ENCODE assay signal across 10 cellular contexts in the genomic region with DNA sequence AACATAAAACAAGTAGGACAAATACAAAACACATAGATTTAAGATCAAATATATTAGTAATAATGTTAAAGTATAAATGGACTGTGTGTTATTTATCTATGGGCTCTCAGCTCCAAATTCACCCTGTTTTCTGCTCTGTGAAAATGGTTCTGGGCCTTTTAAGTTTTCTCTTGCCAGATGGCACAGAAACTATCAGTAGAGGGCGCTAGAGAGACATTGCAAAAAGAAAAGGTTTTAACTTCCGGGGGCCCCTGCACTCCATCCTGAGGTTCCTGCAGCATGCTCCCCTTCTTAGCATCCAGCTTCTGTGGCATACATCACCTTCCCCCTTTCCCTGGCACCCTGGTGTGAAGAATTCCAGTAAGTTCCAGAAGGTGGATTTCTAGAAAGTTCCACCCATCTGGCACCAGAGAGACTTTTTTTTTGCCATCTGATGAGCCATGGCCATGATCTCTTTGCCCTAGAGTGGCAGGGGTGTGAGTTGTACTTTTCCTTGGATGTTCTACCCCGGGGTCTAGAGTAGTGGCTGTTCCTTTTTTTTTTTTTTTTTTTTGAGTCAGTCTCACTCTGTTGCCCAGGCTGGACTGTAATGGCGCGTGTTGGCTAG. TPM values are rescaled to one million over a fixed set of nuclear protein-coding genes. Genes with fewer than 3 reads are reported as not detected.
DNase-seq lines count a peak whose midpoint lies in the region; ATAC-seq and TF ChIP-seq lines count a peak whose summit lies in the region.
"Had no signal": no experiment of that assay in that cellular context is flagged by ENCODE, and none has a peak within 500 bp of the region (broad histone marks: within the 10 kb centered on the region; RNA-seq: fewer than 3 reads in every experiment).

No MANE protein-coding gene starts in this region.

- DNase-seq in DMS53 treated with DMSO at 0.1 percent for 48 hours (lab: John Stamatoyannopoulos, UW; ENCODE audit: unreplicated experiment), result peak; percentile 65
- DNase-seq in HFFc6, result no peak
- DNase-seq in UCSD-AML1 (lab: John Stamatoyannopoulos, UW; ENCODE audit: unreplicated experiment), result peak; percentile 16
- peak; percentile 32 for DNase-seq in kidney tubule cell (ENCODE audit: low spot score)
- DNase-seq in activated T-cell treated with anti-CD3 and anti-CD28 coated beads, Interleukin-2, amount 50 U/mL, for 4 hours, result no peak
- DNase-seq in effector CD8-positive, alpha-beta T cell (lab: John Stamatoyannopoulos, UW), result no peak
- DNase-seq in middle frontal gyrus (ENCODE audit: extremely low spot score, low spot score), result no peak
- DNase-seq: NCI-H1930 had no signal

- no peak overlapping the region for H3K27ac Mint-ChIP-seq in HFFc6
- H3K27ac Mint-ChIP-seq: immature natural killer cell had no signal

- H3K27me3 Mint-ChIP-seq in HFFc6 (ENCODE audit: insufficient read depth), result no peaks in the 10 kb centered on the region
- no peaks in the 10 kb centered on the region for H3K27me3 Mint-ChIP-seq in activated T-cell treated with anti-CD3 and anti-CD28 coated beads, Interleukin-2, amount 50 U/mL, for 4 hours (ENCODE audit: low read depth)

- ATAC-seq in activated T-cell treated with anti-CD3 and anti-CD28 coated beads, Interleukin-2, amount 50 U/mL, for 4 hours, result no peak
- ATAC-seq in HG03175 (IDR thresholded peaks at IDR 0.05; ENCODE audit: unreplicated experiment), result no peak

- H3K36me3 Mint-ChIP-seq in HFFc6 (ENCODE audit: low read depth), result no peaks in the 10 kb centered on the region
- no peaks in the 10 kb centered on the region for H3K36me3 Mint-ChIP-seq in activated T-cell treated with anti-CD3 and anti-CD28 coated beads, Interleukin-2, amount 50 U/mL, for 4 hours (ENCODE audit: insufficient read depth)
- H3K36me3 Mint-ChIP-seq: immature natural killer cell had no signal

- TF ChIP-seq CTCF in HFFc6 (IDR thresholded peaks at IDR 0.05), result peak; percentile 73

- no peaks in the 10 kb centered on the region for H3K4me1 Mint-ChIP-seq in HFFc6 (ENCODE audit: low read depth)
- H3K4me1 Mint-ChIP-seq in activated T-cell treated with anti-CD3 and anti-CD28 coated beads, Interleukin-2, amount 50 U/mL, for 4 hours (ENCODE audit: low read depth), result peaks cover 12% of the 10 kb centered on the region

- H3K4me3 Mint-ChIP-seq in HFFc6, result no peak overlapping the region
- no peak overlapping the region for H3K4me3 Mint-ChIP-seq in activated T-cell treated with anti-CD3 and anti-CD28 coated beads, Interleukin-2, amount 50 U/mL, for 4 hours
- H3K4me3 Mint-ChIP-seq: immature natural killer cell had no signal

- H3K9me3 Mint-ChIP-seq in HFFc6, result no peaks in the 10 kb centered on the region
- H3K9me3 Mint-ChIP-seq in activated T-cell treated with anti-CD3 and anti-CD28 coated beads, Interleukin-2, amount 50 U/mL, for 4 hours, result no peaks in the 10 kb centered on the region
- H3K9me3 Mint-ChIP-seq: immature natural killer cell had no signal

RNA-seq across cellular contexts. Expression of a gene that starts 29.3 kb away (rescaled TPM):
- total RNA-seq in HFFc6 (2021; fragmentation: NEBNext Ultra II Directional; extraction: Animal tissue kit (Norgen Biotek cat#: 25700)), result 10 to 100 TPM; 54.0 to 71.8 (median 64.6) TPM
- total RNA-seq in activated T-cell treated with anti-CD3 and anti-CD28 coated beads, Interleukin-2, amount 50 U/mL, for 4 hours, result 10 to 100 TPM; 45.4 to 62.9 (median 52.6) TPM

RNA-seq across cellular contexts. Expression of a gene that starts 29.4 kb away (rescaled TPM):
- total RNA-seq in HFFc6 (2021; fragmentation: NEBNext Ultra II Directional; extraction: Animal tissue kit (Norgen Biotek cat#: 25700)), result 10 to 100 TPM; 60.5 to 68.6 (median 63.5) TPM
- total RNA-seq in activated T-cell treated with anti-CD3 and anti-CD28 coated beads, Interleukin-2, amount 50 U/mL, for 4 hours, result 10 to 100 TPM; 71.3 to 75.0 (median 75.0) TPM

RNA-seq across cellular contexts. Expression of a gene that starts 58.6 kb away (rescaled TPM):
- total RNA-seq in HFFc6 (2021; fragmentation: NEBNext Ultra II Directional; extraction: Animal tissue kit (Norgen Biotek cat#: 25700)), result 10 to 100 TPM; 22.2 to 31.2 (median 27.6) TPM
- total RNA-seq in activated T-cell treated with anti-CD3 and anti-CD28 coated beads, Interleukin-2, amount 50 U/mL, for 4 hours, result 10 to 100 TPM; 37.0 to 40.9 (median 37.7) TPM

Comparison
In these comparisons a context has a peak if more than half of its experiments do, and no peak if none do; other contexts are left out.
1. DNase-seq: peak in DMS53 treated with DMSO at 0.1 percent for 48 hours (single experiment), UCSD-AML1 (single experiment) and kidney tubule cell (single experiment); none in HFFc6 (single experiment), activated T-cell treated with anti-CD3 and anti-CD28 coated beads, Interleukin-2, amount 50 U/mL, for 4 hours (single experiment), effector CD8-positive, alpha-beta T cell (single experiment) and middle frontal gyrus (single experiment).